In the genomic region with DNA sequence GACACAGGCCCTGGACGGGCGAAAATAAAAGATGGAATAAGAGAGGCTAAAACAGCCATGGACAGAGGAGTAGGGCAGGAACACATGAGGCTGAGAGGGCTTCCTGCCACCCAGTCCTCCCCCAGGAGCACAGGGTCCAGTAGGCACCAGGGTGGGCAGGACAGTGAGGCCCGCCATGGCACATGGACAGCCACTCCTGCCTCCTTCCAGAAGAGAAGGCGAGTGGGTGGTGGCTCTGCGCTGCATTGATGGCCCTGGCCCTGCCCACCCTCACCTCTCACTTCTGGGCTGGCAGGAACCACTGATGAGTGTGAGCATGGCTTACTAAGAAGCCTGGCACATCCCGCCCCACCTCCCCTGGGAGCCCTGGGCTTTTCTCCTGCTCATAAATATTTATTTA, we compare ENCODE assay signal across 26 cellular contexts. TPM values are rescaled to one million over a fixed set of nuclear protein-coding genes. Genes with fewer than 3 reads are reported as not detected.
"Had no signal": no experiment of that assay in that cellular context is flagged by ENCODE, and none has a peak within 500 bp of the region (broad histone marks: within the 10 kb centered on the region; RNA-seq: fewer than 3 reads in every experiment).

No MANE protein-coding gene starts in this region.

- H3K9me3 ChIP-seq: SJCRH30 had no signal

- H3K27ac Mint-ChIP-seq: activated CD4-positive, alpha-beta T cell treated with anti-CD3 and anti-CD28 coated beads, Interleukin-2, amount 10 ng/mL, durations not matched to agents 24 days and 14 days; T-helper 2 cell treated with Interferon-gamma antibody and Interleukin-4, amounts not matched to agents 5 μg/mL and 100 μg/mL, for 36 hours had no signal

- H3K9me3 Mint-ChIP-seq: activated CD4-positive, alpha-beta T cell treated with anti-CD3 and anti-CD28 coated beads, Interleukin-2, amount 10 ng/mL, durations not matched to agents 24 days and 14 days; activated naive CD4-positive, alpha-beta T cell treated with anti-CD3 and anti-CD28 coated beads, Interleukin-2, amount 10 ng/mL, durations not matched to agents 7 days and 5 days; activated T-cell treated with anti-CD3 and anti-CD28 coated beads, Interleukin-2, amount 50 U/mL, for 4 hours; T-helper 2 cell treated with Interferon-gamma antibody and Interleukin-4, amounts not matched to agents 5 μg/mL and 100 μg/mL, for 36 hours had no signal

- H3K27me3 Mint-ChIP-seq: activated CD4-positive, alpha-beta T cell treated with anti-CD3 and anti-CD28 coated beads, Interleukin-2, amount 10 ng/mL, durations not matched to agents 24 days and 14 days; activated naive CD4-positive, alpha-beta T cell treated with anti-CD3 and anti-CD28 coated beads, Interleukin-2, amount 10 ng/mL, durations not matched to agents 7 days and 5 days had no signal

- H3K4me1 Mint-ChIP-seq: activated naive CD4-positive, alpha-beta T cell treated with anti-CD3 and anti-CD28 coated beads, Interleukin-2, amount 10 ng/mL, durations not matched to agents 7 days and 5 days; brain had no signal

- H3K27ac ChIP-seq: SJCRH30 had no signal

- DNase-seq: activated CD4-positive, alpha-beta T cell treated with anti-CD3 and anti-CD28 coated beads for 1 hour; activated CD4-positive, alpha-beta T cell treated with anti-CD3 and anti-CD28 coated beads, Interleukin-2, amount 10 ng/mL, durations not matched to agents 24 days and 14 days; activated CD4-positive, alpha-beta T cell treated with anti-CD3 and anti-CD28 coated beads, Interleukin-2, amount 50 U/mL, for 48 hours; activated CD8-positive, alpha-beta memory T cell treated with anti-CD3 and anti-CD28 coated beads for 24 hours; activated gamma-delta T cell; activated naive CD4-positive, alpha-beta T cell treated with anti-CD3 and anti-CD28 coated beads, Interleukin-2, amount 10 ng/mL, durations not matched to agents 7 days and 5 days; activated T-cell treated with anti-CD3 and anti-CD28 coated beads, Interleukin-2, amount 50 U/mL, for 4 hours; amniotic stem cell; Karpas-422; MM.1S; NCI-H1105; NCI-H1436; NCI-H187; NCI-H2081; NCI-H510A treated with DMSO at 0.1 percent for 48 hours; NCI-H69; NK-92 treated with Interleukin-12 subunit alpha and Interleukin-12 subunit beta, amount 100 ng/mL, for 24 hours; OCI-M1; Right ventricle myocardium superior; RPMI8226; SJCRH30; SW 1271 had no signal

- H3K4me3 Mint-ChIP-seq: activated CD4-positive, alpha-beta T cell treated with anti-CD3 and anti-CD28 coated beads, Interleukin-2, amount 10 ng/mL, durations not matched to agents 24 days and 14 days; activated naive CD4-positive, alpha-beta T cell treated with anti-CD3 and anti-CD28 coated beads, Interleukin-2, amount 10 ng/mL, durations not matched to agents 7 days and 5 days; activated T-cell treated with anti-CD3 and anti-CD28 coated beads, Interleukin-2, amount 50 U/mL, for 4 hours; brain; T-helper 2 cell treated with Interferon-gamma antibody and Interleukin-4, amounts not matched to agents 5 μg/mL and 100 μg/mL, for 36 hours had no signal

- H3K27me3 ChIP-seq: SJCRH30 had no signal

- ATAC-seq: activated T-cell treated with anti-CD3 and anti-CD28 coated beads, Interleukin-2, amount 50 U/mL, for 4 hours; Panc1; SK-N-SH treated with all-trans-retinoic acid at 6 μM for 48 hours had no signal

- H3K4me3 ChIP-seq: SJCRH30 had no signal

RNA-seq across cellular contexts. Expression of gene TPBGL, which starts 51.2 kb away (rescaled TPM):
- total RNA-seq: SJCRH30 had no signal
